ENCODE assay signal across 12 cellular contexts in genomic region chr3:70308760-70309159, GRCh38. TPM values are rescaled to one million over a fixed set of nuclear protein-coding genes. Genes with fewer than 3 reads are reported as not detected.
A peak's percentile ranks its signal among the peaks of the same experiment; 100 is the strongest.
DNase-seq lines count a peak whose midpoint lies in the region; ATAC-seq and TF ChIP-seq lines count a peak whose summit lies in the region.
"Had no signal": no experiment of that assay in that cellular context is flagged by ENCODE, and none has a peak within 500 bp of the region (broad histone marks: within the 10 kb centered on the region; RNA-seq: fewer than 3 reads in every experiment).

No MANE protein-coding gene starts in this region.

- no peak overlapping the region for H3K4me3 Mint-ChIP-seq in MCF 10A (ENCODE audit: unreplicated experiment)
- H3K4me3 Mint-ChIP-seq: B cell had no signal

- no TSS peak for BruUV-seq in MCF 10A (replicated peaks; lab: Mats Ljungman, UMichigan)

- H3K36me3 ChIP-seq in breast epithelium (no peaks in the 10 kb centered on the region), RWPE2 (ENCODE audit: low read depth) (no peaks in the 10 kb centered on the region)
- H3K36me3 ChIP-seq: stomach had no signal

- no peaks in the 10 kb centered on the region for H3K36me3 Mint-ChIP-seq in MCF 10A (ENCODE audit: insufficient read depth, unreplicated experiment)

- H3K4me1 ChIP-seq in breast epithelium (no peaks in the 10 kb centered on the region), RWPE2 (ENCODE audit: insufficient read depth, poor library complexity, severe bottlenecking) (no peaks in the 10 kb centered on the region)
- H3K4me1 ChIP-seq: stomach had no signal

- H3K9me3 ChIP-seq in breast epithelium (no peaks in the 10 kb centered on the region), RWPE2 (ENCODE audit: severe bottlenecking) (no peaks in the 10 kb centered on the region)
- H3K9me3 ChIP-seq: stomach had no signal

- no peak for TF ChIP-seq POLR2A in breast epithelium (IDR thresholded peaks at IDR 0.05)

- no peak overlapping the region for H3K27ac ChIP-seq in breast epithelium
- no peak overlapping the region for H3K27ac ChIP-seq in RWPE2 (ENCODE audit: poor library complexity, severe bottlenecking)
- H3K27ac ChIP-seq: stomach had no signal

- H3K9me3 Mint-ChIP-seq in MCF 10A (ENCODE audit: unreplicated experiment) = no peaks in the 10 kb centered on the region

- POLR2A ChIA-PET in MCF 10A (lab: Yijun Ruan, JAX) = no interaction called here

- TF ChIP-seq CTCF in MCF 10A (IDR thresholded peaks at IDR 0.05; ENCODE audit: unreplicated experiment) = no peak
- no peak for TF ChIP-seq CTCF in breast epithelium (IDR thresholded peaks at IDR 0.05)
- TF ChIP-seq CTCF in RWPE2 (IDR thresholded peaks at IDR 0.05; ENCODE audit: poor library complexity, severe bottlenecking) = peak; percentile 16

- H3K27me3 ChIP-seq in breast epithelium (no peaks in the 10 kb centered on the region), RWPE2 (ENCODE audit: insufficient read depth, poor library complexity, severe bottlenecking) (peaks cover 6% of the 10 kb centered on the region)
- H3K27me3 ChIP-seq: stomach had no signal

- DNase-seq in MCF 10A (ENCODE audit: unreplicated experiment) (peak; percentile 14), breast epithelium (ENCODE audit: low spot score in 2 of 2) (no peak), RWPE2 (ENCODE audit: low spot score) (no peak), hepatic stellate cell (ENCODE audit: low spot score) (peak; percentile 6)
- DNase-seq: NCI-H2081, stomach, T1000 had no signal

- CTCF ChIA-PET in MCF 10A (lab: Yijun Ruan, JAX) = interaction anchor here (0.5 kb wide), 1 partner anchor 495 kb away, joined by 3 read pairs; no protein-coding TSS in a partner anchor

- intact Hi-C loops in MCF 10A (cut with micrococcal nuclease) (no loop called here), breast epithelium (cut with DNase I; ENCODE audit: low total_unique reads) (no loop called here)

- H3K4me1 Mint-ChIP-seq in MCF 10A (ENCODE audit: insufficient read depth, unreplicated experiment) = no peaks in the 10 kb centered on the region
- H3K4me1 Mint-ChIP-seq: B cell had no signal

- ATAC-seq in RWPE2 (ENCODE audit: low read depth) (no peak), HG03095 (IDR thresholded peaks at IDR 0.05; ENCODE audit: unreplicated experiment) (no peak), HG02642 (IDR thresholded peaks at IDR 0.05; ENCODE audit: poor library complexity, unreplicated experiment) (no peak), HG03108 (IDR thresholded peaks at IDR 0.05; ENCODE audit: unreplicated experiment) (no peak), HG03039 (IDR thresholded peaks at IDR 0.05; ENCODE audit: unreplicated experiment) (no peak)

- no peak overlapping the region for H3K27ac Mint-ChIP-seq in MCF 10A (ENCODE audit: low read depth, unreplicated experiment)
- H3K27ac Mint-ChIP-seq: B cell had no signal

- peaks cover 74% of the 10 kb centered on the region for H3K27me3 Mint-ChIP-seq in MCF 10A (ENCODE audit: insufficient read depth, unreplicated experiment)
- H3K27me3 Mint-ChIP-seq: B cell had no signal

- H3K4me3 ChIP-seq in breast epithelium (no peak overlapping the region), RWPE2 (ENCODE audit: severe bottlenecking) (no peak overlapping the region)
- H3K4me3 ChIP-seq: stomach had no signal

RNA-seq across cellular contexts. Expression of gene MDFIC2, which starts 3.7 kb away (rescaled TPM):
- total RNA-seq in MCF 10A (2022) (not detected in 2 replicates), breast epithelium (not detected)
- total RNA-seq: B cell, stomach had no signal

Comparison
In these comparisons a context has a peak if more than half of its experiments do, and no peak if none do; other contexts are left out.
1. DNase-seq: peak in MCF 10A (single experiment) and hepatic stellate cell (single experiment); none in breast epithelium (0 of 2) and RWPE2 (single experiment).